In genomic region chr4:123346330-123346940, GRCh38 we compare ENCODE assay signal across 33 cellular contexts. TPM values are rescaled to one million over a fixed set of nuclear protein-coding genes. Genes with fewer than 3 reads are reported as not detected.
DNase-seq lines count a peak whose midpoint lies in the region; ATAC-seq and TF ChIP-seq lines count a peak whose summit lies in the region.
"Had no signal": no experiment of that assay in that cellular context is flagged by ENCODE, and none has a peak within 500 bp of the region (broad histone marks: within the 10 kb centered on the region; RNA-seq: fewer than 3 reads in every experiment).

No MANE protein-coding gene starts in this region.

- no peak for DNase-seq in psoas muscle
- no peak for DNase-seq in NCI-H345 (lab: John Stamatoyannopoulos, UW)
- no peak for DNase-seq in Ammon's horn (ENCODE audit: low spot score)
- DNase-seq: activated CD4-positive, alpha-beta memory T cell treated with anti-CD3 and anti-CD28 coated beads, Interleukin-2, amount 10 ng/mL, durations not matched to agents 7 days and 5 days; activated naive CD4-positive, alpha-beta T cell treated with anti-CD3 and anti-CD28 coated beads, Interleukin-2, amount 10 ng/mL, durations not matched to agents 7 days and 5 days; body of pancreas; CD8-positive, alpha-beta T cell; cerebellar nuclear complex; GOT3; KG1; mammary epithelial cell; MV-4-11; NCI-H146; NCI-H2107; NCI-H748 treated with DMSO at 0.1 percent for 48 hours; ovary; retina; SHP77 treated with DMSO at 0.1 percent for 48 hours; small intestine; stimulated activated naive CD4-positive, alpha-beta T cell treated with Interleukin-2 at 50 U/mL for 16 hours; upper lobe of right lung had no signal

- ATAC-seq in GM18498 (IDR thresholded peaks at IDR 0.05; ENCODE audit: unreplicated experiment): peak; percentile 40
- ATAC-seq in HG03196 (IDR thresholded peaks at IDR 0.05; ENCODE audit: unreplicated experiment): peak; percentile 32
- ATAC-seq in psoas muscle: peak; percentile 36 to 67 (median 56)
- ATAC-seq in GM18858 (IDR thresholded peaks at IDR 0.05; ENCODE audit: unreplicated experiment): no peak
- ATAC-seq in GM21717 (IDR thresholded peaks at IDR 0.05; ENCODE audit: unreplicated experiment): no peak
- ATAC-seq: A549; activated T-helper 17 cell treated with anti-CD3 and anti-CD28 coated beads, Interleukin-2, amount 50 U/mL, for 72 hours; body of pancreas; CD8-positive, alpha-beta T cell; natural killer cell treated with Interleukin-12 subunit alpha and Interleukin-12 subunit beta and Interleukin-15 and Interleukin-18, amount 100 ng/mL, for 72 hours; upper lobe of right lung had no signal

- H3K9me3 ChIP-seq in psoas muscle: no peaks in the 10 kb centered on the region
- H3K9me3 ChIP-seq: A549, body of pancreas, esophagus muscularis mucosa, ovary, suprapubic skin, upper lobe of right lung had no signal

- peaks cover 8% of the 10 kb centered on the region for H3K27me3 Mint-ChIP-seq in brain

- H3K4me1 ChIP-seq in psoas muscle: peaks cover 9% of the 10 kb centered on the region
- H3K4me1 ChIP-seq: A549, body of pancreas, upper lobe of right lung had no signal

- peaks cover 30% of the 10 kb centered on the region for H3K4me1 Mint-ChIP-seq in brain
- H3K4me1 Mint-ChIP-seq: activated CD4-positive, alpha-beta memory T cell treated with anti-CD3 and anti-CD28 coated beads, Interleukin-2, amount 10 ng/mL, durations not matched to agents 7 days and 5 days; activated naive CD4-positive, alpha-beta T cell treated with anti-CD3 and anti-CD28 coated beads, Interleukin-2, amount 10 ng/mL, durations not matched to agents 7 days and 5 days; activated T-helper 17 cell treated with anti-CD3 and anti-CD28 coated beads, Interleukin-2, amount 50 U/mL, for 72 hours had no signal

- no peaks in the 10 kb centered on the region for H3K36me3 Mint-ChIP-seq in brain
- H3K36me3 Mint-ChIP-seq: activated naive CD4-positive, alpha-beta T cell treated with anti-CD3 and anti-CD28 coated beads, Interleukin-2, amount 10 ng/mL, durations not matched to agents 7 days and 5 days; CD8-positive, alpha-beta T cell; natural killer cell treated with Interleukin-12 subunit alpha and Interleukin-12 subunit beta and Interleukin-15 and Interleukin-18, amount 100 ng/mL, for 72 hours had no signal

- H3K27ac ChIP-seq in psoas muscle: no peak overlapping the region
- H3K27ac ChIP-seq: A549, body of pancreas, esophagus muscularis mucosa, hepatocyte, HL-60, ovary, suprapubic skin, upper lobe of right lung had no signal

- peaks cover 0 to 2% (median 0%) of the 10 kb centered on the region in 5 experiments for H3K9me3 Mint-ChIP-seq in brain
- H3K9me3 Mint-ChIP-seq: activated CD4-positive, alpha-beta memory T cell treated with anti-CD3 and anti-CD28 coated beads, Interleukin-2, amount 10 ng/mL, durations not matched to agents 7 days and 5 days; activated naive CD4-positive, alpha-beta T cell treated with anti-CD3 and anti-CD28 coated beads, Interleukin-2, amount 10 ng/mL, durations not matched to agents 7 days and 5 days; activated T-helper 17 cell treated with anti-CD3 and anti-CD28 coated beads, Interleukin-2, amount 50 U/mL, for 72 hours; CD8-positive, alpha-beta T cell; natural killer cell treated with Interleukin-12 subunit alpha and Interleukin-12 subunit beta and Interleukin-15 and Interleukin-18, amount 100 ng/mL, for 72 hours had no signal

- H3K36me3 ChIP-seq in psoas muscle (ENCODE audit: insufficient read depth in 1 of 2, low read depth in 1 of 2): no peaks in the 10 kb centered on the region
- H3K36me3 ChIP-seq: esophagus muscularis mucosa, ovary, suprapubic skin, upper lobe of right lung had no signal

- H3K4me3 ChIP-seq in psoas muscle: peak overlapping the region; percentile 35
- H3K4me3 ChIP-seq: A549, body of pancreas, esophagus muscularis mucosa, hepatocyte, ovary, suprapubic skin, upper lobe of right lung had no signal

- peak overlapping the region in 2 of 5 experiments; percentile 53 to 59 for H3K4me3 Mint-ChIP-seq in brain
- H3K4me3 Mint-ChIP-seq: activated CD4-positive, alpha-beta memory T cell treated with anti-CD3 and anti-CD28 coated beads, Interleukin-2, amount 10 ng/mL, durations not matched to agents 7 days and 5 days; activated naive CD4-positive, alpha-beta T cell treated with anti-CD3 and anti-CD28 coated beads, Interleukin-2, amount 10 ng/mL, durations not matched to agents 7 days and 5 days; activated T-helper 17 cell treated with anti-CD3 and anti-CD28 coated beads, Interleukin-2, amount 50 U/mL, for 72 hours; CD8-positive, alpha-beta T cell; natural killer cell treated with Interleukin-12 subunit alpha and Interleukin-12 subunit beta and Interleukin-15 and Interleukin-18, amount 100 ng/mL, for 72 hours had no signal

- TF ChIP-seq CTCF in brain (conservative IDR thresholded peaks at IDR 0.05) (no peak), psoas muscle (IDR thresholded peaks at IDR 0.05) (no peak)

- 22 to 38% (median 34%) methylated on average over 7 of the region's 7 CpGs for WGBS in psoas muscle, 3 donors

- intact Hi-C loops in psoas muscle (cut with DNase I): no loop called here

- H3K27ac Mint-ChIP-seq in brain: peak overlapping the region in 4 of 5 experiments; percentile 10 to 88 (median 62)
- H3K27ac Mint-ChIP-seq: activated CD4-positive, alpha-beta memory T cell treated with anti-CD3 and anti-CD28 coated beads, Interleukin-2, amount 10 ng/mL, durations not matched to agents 7 days and 5 days; activated naive CD4-positive, alpha-beta T cell treated with anti-CD3 and anti-CD28 coated beads, Interleukin-2, amount 10 ng/mL, durations not matched to agents 7 days and 5 days; activated T-helper 17 cell treated with anti-CD3 and anti-CD28 coated beads, Interleukin-2, amount 50 U/mL, for 72 hours; CD8-positive, alpha-beta T cell; natural killer cell treated with Interleukin-12 subunit alpha and Interleukin-12 subunit beta and Interleukin-15 and Interleukin-18, amount 100 ng/mL, for 72 hours had no signal

- no peaks in the 10 kb centered on the region for H3K27me3 ChIP-seq in psoas muscle (ENCODE audit: insufficient read depth in 3 of 3, low read length in 2 of 3)
- H3K27me3 ChIP-seq: body of pancreas, esophagus muscularis mucosa, hepatocyte, ovary, suprapubic skin, upper lobe of right lung had no signal

RNA-seq across cellular contexts. Expression of gene SPRY1, which starts 50.2 kb away (rescaled TPM):
- 19.7 TPM for polyA plus RNA-seq in brain (ENCODE audit: insufficient read depth, low read depth, low replicate concordance)
- total RNA-seq in psoas muscle: 100 to 1,000 TPM in 2 of 4 donors, 10 to 100 TPM in 2; 41.1 to 104 (median 96.9) TPM
- 10 to 100 TPM; 19.2 to 24.6 (median 22.9) TPM for polyA plus RNA-seq in psoas muscle

Comparison
In these comparisons a context has a peak if more than half of its experiments do, and no peak if none do; other contexts are left out.
1. ATAC-seq: peak in GM18498 (single experiment), HG03196 (single experiment) and psoas muscle (4 of 4); none in GM18858 (single experiment) and GM21717 (single experiment).